In the genomic region with DNA sequence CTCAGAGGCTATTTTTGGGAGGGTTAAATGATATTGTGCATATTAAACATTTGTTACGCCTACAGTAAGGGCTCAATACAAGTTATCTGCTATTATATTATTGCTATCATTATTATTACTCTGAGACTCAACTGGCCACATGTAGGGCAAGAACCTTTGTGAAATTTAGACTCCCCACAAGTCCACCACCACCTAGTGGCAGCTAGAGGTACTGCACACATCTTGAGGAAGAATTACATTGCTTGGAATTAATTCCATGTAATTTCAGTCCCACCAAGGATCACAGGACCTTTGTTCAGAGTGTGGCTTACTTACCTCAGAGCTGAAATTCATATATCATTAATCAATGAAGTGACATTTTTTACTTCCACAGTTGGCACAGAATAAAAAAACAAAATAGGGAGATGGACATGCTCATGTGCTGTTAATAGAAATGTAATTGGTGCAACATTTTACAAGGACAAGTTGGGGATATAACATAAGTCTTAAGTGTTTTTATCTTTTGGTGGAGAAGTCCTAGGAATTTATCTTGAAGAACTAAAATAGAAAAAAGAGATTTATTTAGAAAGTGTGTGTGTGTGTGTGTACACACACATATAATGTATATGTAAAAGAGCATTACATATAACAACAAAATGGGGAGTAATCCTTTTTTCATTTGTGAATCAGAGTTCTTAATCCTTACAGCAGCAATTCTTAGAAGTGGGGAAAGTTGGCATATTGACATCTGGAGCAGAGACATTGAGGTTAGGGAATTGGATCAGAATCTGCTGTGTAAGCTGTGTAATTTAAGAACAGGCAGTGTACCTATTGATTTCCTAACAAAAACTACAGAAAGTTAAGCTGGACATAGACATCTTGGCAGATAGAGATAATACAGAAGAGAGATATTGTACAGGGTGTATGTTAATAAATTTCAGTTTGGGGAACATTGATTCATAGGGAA, we compare ENCODE assay signal across 8 cellular contexts. TPM values are rescaled to one million over a fixed set of nuclear protein-coding genes. Genes with fewer than 3 reads are reported as not detected.
DNase-seq lines count a peak whose midpoint lies in the region; ATAC-seq and TF ChIP-seq lines count a peak whose summit lies in the region.

No MANE protein-coding gene starts in this region.

- TF ChIP-seq CTCF in GM12874 (IDR thresholded peaks at IDR 0.05; ENCODE audit: insufficient read depth, low read depth, low read length), result peak; percentile 85
- TF ChIP-seq CTCF in lower lobe of right lung (IDR thresholded peaks at IDR 0.05), result peak; percentile 92

- peak; percentile 80 for DNase-seq in NCI-H460 (ENCODE audit: extremely low read depth, low read depth)
- peak; percentile 56 to 74 for DNase-seq in activated CD4-positive, alpha-beta T cell treated with anti-CD3 and anti-CD28 coated beads for 4 hours
- DNase-seq in dermis blood vessel endothelial cell, result peak; percentile 90
- DNase-seq in lower lobe of right lung, result peak; percentile 48
- DNase-seq in stimulated activated CD8-positive, alpha-beta memory T cell treated with anti-CD3 and anti-CD28 coated beads, Interleukin-12 subunit alpha, Interleukin-12 subunit beta, amount 100 ng/mL, for 4 hours (ENCODE audit: low read depth), result peak; percentile 24

- H3K36me3 ChIP-seq in lower lobe of right lung, result peaks cover 14% of the 10 kb centered on the region

- H3K27me3 ChIP-seq in lower lobe of right lung (ENCODE audit: low read depth), result no peaks in the 10 kb centered on the region

- intact Hi-C loops in lower lobe of right lung (cut with DNase I), result no loop called here

- no peaks in the 10 kb centered on the region for H3K9me3 ChIP-seq in lower lobe of right lung

- H3K4me1 ChIP-seq in lower lobe of right lung, result no peaks in the 10 kb centered on the region

- no peak overlapping the region for H3K27ac ChIP-seq in lower lobe of right lung

- peak; percentile 57 for ATAC-seq in HG03095 (IDR thresholded peaks at IDR 0.05; ENCODE audit: unreplicated experiment)
- peak; percentile 66 to 75 for ATAC-seq in lower lobe of right lung
- no peak for ATAC-seq in GM19467 (IDR thresholded peaks at IDR 0.05; ENCODE audit: unreplicated experiment)

- no peak overlapping the region for H3K4me3 ChIP-seq in lower lobe of right lung

RNA-seq across cellular contexts. Expression of a gene that starts 11.2 kb away (rescaled TPM):
- 78.2 and 82.0 TPM in 2 replicates for total RNA-seq in NCI-H460 (2014; rRNA removed; shearing (Covaris generic))
- polyA plus RNA-seq in NCI-H460 (2014; cell fraction: nucleus; rRNA removed), result 64.1 and 84.7 TPM in 2 replicates
- total RNA-seq in dermis blood vessel endothelial cell, result 53.4 and 57.3 TPM in 2 replicates
- total RNA-seq in lower lobe of right lung, result 20.2 TPM

RNA-seq across cellular contexts. Expression of a gene that starts 34.8 kb away (rescaled TPM):
- 0.42 and 1.5 TPM in 2 replicates for total RNA-seq in NCI-H460 (2014; rRNA removed; shearing (Covaris generic))
- 5.5 and 7.5 TPM in 2 replicates for polyA plus RNA-seq in NCI-H460 (2014; cell fraction: nucleus; rRNA removed)
- 9.2 and 19.3 TPM in 2 replicates for total RNA-seq in dermis blood vessel endothelial cell
- total RNA-seq in lower lobe of right lung, result 0.80 TPM

Comparison
In these comparisons a context has a peak if more than half of its experiments do, and no peak if none do; other contexts are left out.
1. DNase-seq: peak in every context shown above with its lines; median percentile 90 in dermis blood vessel endothelial cell; 80 in NCI-H460; 65 in activated CD4-positive, alpha-beta T cell treated with anti-CD3 and anti-CD28 coated beads for 4 hours; 48 in lower lobe of right lung; 24 in stimulated activated CD8-positive, alpha-beta memory T cell treated with anti-CD3 and anti-CD28 coated beads, Interleukin-12 subunit alpha, Interleukin-12 subunit beta, amount 100 ng/mL, for 4 hours.